In the genomic region with DNA sequence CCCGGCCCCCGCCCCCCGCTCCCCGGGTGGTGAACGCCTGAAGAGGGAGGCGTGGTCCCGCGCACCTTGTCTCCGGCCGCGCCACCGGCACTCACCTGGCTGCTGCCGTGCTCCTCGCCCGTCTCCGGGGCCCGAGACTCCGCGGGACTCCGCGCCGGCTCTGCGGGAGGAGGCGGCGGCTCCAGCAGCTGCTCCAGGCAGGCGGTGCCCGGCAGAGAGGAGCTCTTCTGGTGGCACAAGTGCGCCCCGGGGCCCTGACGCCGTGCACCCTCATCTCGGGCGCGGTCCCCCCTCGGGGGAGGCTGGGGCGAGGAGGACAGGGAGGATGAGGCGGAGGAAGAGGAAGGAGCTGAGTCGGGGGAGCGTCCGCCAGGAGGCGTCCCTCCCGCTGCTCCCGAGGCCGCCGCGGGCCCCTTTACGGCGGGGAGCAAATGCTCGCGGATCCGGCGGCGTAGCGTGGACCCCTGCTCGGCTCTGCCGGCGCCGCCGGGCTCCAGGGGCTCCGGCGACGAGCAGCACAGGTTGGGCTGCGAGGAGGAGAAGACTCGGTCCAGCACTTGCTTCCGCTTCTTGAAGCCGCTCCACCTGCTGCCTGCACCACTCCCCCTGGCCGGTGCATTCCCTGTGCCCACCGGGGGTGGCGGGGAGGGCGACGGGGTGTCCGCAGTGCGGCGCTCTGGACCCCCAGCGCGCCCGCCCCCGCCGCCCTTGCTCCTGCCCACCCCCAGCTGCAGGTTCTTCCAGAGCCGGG, we compare ENCODE assay signal across 1 cellular context.
TF ChIP-seq lines count a peak whose summit lies in the region.

No MANE protein-coding gene starts in this region.

TF ChIP-seq in IMR-90, 13 proteins besides CTCF, POLR2A, EP300 and RAD21 (continued from another document):
- TF ChIP-seq FOS (IDR thresholded peaks at IDR 0.05; ENCODE audit: low read depth, low read length): no peak
- no peak for TF ChIP-seq MAZ (IDR thresholded peaks at IDR 0.05; ENCODE audit: borderline replicate concordance, low read depth, low read length)
TF ChIP-seq in IMR-90: peak in this region for 0.
